ENCODE assay signal across 17 cellular contexts in genomic region chr5:32319392-32319791, GRCh38.
"Had no signal": no experiment of that assay in that cellular context is flagged by ENCODE, and none has a peak within 500 bp of the region (broad histone marks: within the 10 kb centered on the region; RNA-seq: fewer than 3 reads in every experiment).

No MANE protein-coding gene starts in this region.

- ATAC-seq: activated CD8-positive, alpha-beta T cell treated with anti-CD3 and anti-CD28 coated beads, Interleukin-2, amount 10 ng/mL, durations not matched to agents 7 days and 5 days; natural killer cell had no signal

- H3K4me2 ChIP-seq: hepatocyte had no signal

- H3K79me2 ChIP-seq: hepatocyte had no signal

- H3K36me3 Mint-ChIP-seq: brain had no signal

- H3K4me3 ChIP-seq: colonic mucosa, esophagus squamous epithelium, hepatocyte, skin epidermis, tibial artery had no signal

- H3K4me1 Mint-ChIP-seq: brain, natural killer cell had no signal

- DNase-seq: activated CD4-positive, alpha-beta T cell treated with anti-CD3 and anti-CD28 coated beads for 4 hours; activated CD8-positive, alpha-beta T cell treated with anti-CD3 and anti-CD28 coated beads, Interleukin-2, amount 10 ng/mL, durations not matched to agents 7 days and 5 days; activated gamma-delta T cell treated with Interleukin-2 at 50 U/mL for 16 hours; amygdala; central memory CD4-positive, alpha-beta T cell; esophagus squamous epithelium; mesenchymal stem cell; natural killer cell; nucleus accumbens; stimulated activated CD4-positive, alpha-beta T cell treated with anti-CD3 and anti-CD28 coated beads, Interleukin-4, amount 100 ng/mL, for 24 hours; stimulated activated naive CD4-positive, alpha-beta T cell; tibial artery had no signal

- H3K9me3 ChIP-seq: colonic mucosa, tibial artery had no signal

- H3K27me3 Mint-ChIP-seq: activated naive CD8-positive, alpha-beta T cell had no signal

- H3K36me3 ChIP-seq: colonic mucosa, esophagus squamous epithelium, tibial artery had no signal

- H3K4me1 ChIP-seq: colonic mucosa, esophagus squamous epithelium, tibial artery had no signal

- H3K27ac Mint-ChIP-seq: activated CD8-positive, alpha-beta T cell treated with anti-CD3 and anti-CD28 coated beads, Interleukin-2, amount 10 ng/mL, durations not matched to agents 7 days and 5 days; activated naive CD8-positive, alpha-beta T cell; brain; natural killer cell had no signal

- H2AFZ ChIP-seq: hepatocyte had no signal

- H3K27me3 ChIP-seq: colonic mucosa, esophagus squamous epithelium, hepatocyte, tibial artery had no signal

- H3K4me3 Mint-ChIP-seq: activated CD8-positive, alpha-beta T cell treated with anti-CD3 and anti-CD28 coated beads, Interleukin-2, amount 10 ng/mL, durations not matched to agents 7 days and 5 days; activated naive CD8-positive, alpha-beta T cell; brain; natural killer cell had no signal

- H3K27ac ChIP-seq: colonic mucosa, esophagus squamous epithelium, hepatocyte, skin epidermis, tibial artery had no signal
